1 cellular context compared by ENCODE assay signal in genomic region chr5:136444099-136444498, GRCh38.
DNase-seq lines count a peak whose midpoint lies in the region.
"Not testable (repeated sequence)": the region's sequence is repeated elsewhere in the genome, so short reads cannot be mapped to it uniquely, and the experiment has no call there.

No MANE protein-coding gene starts in this region.

- H3K18ac ChIP-seq in mesenchymal stem cell (ENCODE audit: low read depth in 1 of 2, low read length in 2 of 2), result not testable (repeated sequence)

- not testable (repeated sequence) for H3K14ac ChIP-seq in mesenchymal stem cell (ENCODE audit: low read length in 2 of 2)

- H3K27ac ChIP-seq in mesenchymal stem cell (ENCODE audit: low read length, poor library complexity, severe bottlenecking), result not testable (repeated sequence)

- not testable (repeated sequence) for H2AFZ ChIP-seq in mesenchymal stem cell (ENCODE audit: low read depth, low read length)

- H3K79me1 ChIP-seq in mesenchymal stem cell (replicated peaks; ENCODE audit: low read length, poor library complexity, severe bottlenecking), result not testable (repeated sequence)

- 89% methylated on average over 12 of the region's 12 CpGs for WGBS in mesenchymal stem cell

- not testable (repeated sequence) for H3K27me3 ChIP-seq in mesenchymal stem cell (ENCODE audit: control insufficient read depth in 1 of 2, insufficient read depth in 1 of 2, low read length in 2 of 2)

- not testable (repeated sequence) for H3K9ac ChIP-seq in mesenchymal stem cell (ENCODE audit: low read length)

- not testable (repeated sequence) for H3K4me3 ChIP-seq in mesenchymal stem cell (ENCODE audit: insufficient read depth in 1 of 2, low read depth in 1 of 2, low read length in 2 of 2)

- H2BK12ac ChIP-seq in mesenchymal stem cell (ENCODE audit: low read length in 2 of 2), result not testable (repeated sequence)

- H3K4me2 ChIP-seq in mesenchymal stem cell (ENCODE audit: low read length, poor library complexity, severe bottlenecking), result not testable (repeated sequence)

- not testable (repeated sequence) for H3K9me3 ChIP-seq in mesenchymal stem cell (ENCODE audit: control insufficient read depth, low read length)

- DNase-seq in mesenchymal stem cell, result not testable (repeated sequence)

- not testable (repeated sequence) for H3K23ac ChIP-seq in mesenchymal stem cell (ENCODE audit: low read length in 2 of 2)

- H3K4ac ChIP-seq in mesenchymal stem cell (ENCODE audit: low read depth in 1 of 2, low read length in 2 of 2), result not testable (repeated sequence)

- not testable (repeated sequence) for H4K8ac ChIP-seq in mesenchymal stem cell (ENCODE audit: low read length)

- peak overlapping the region; percentile 27 for H4K91ac ChIP-seq in mesenchymal stem cell (ENCODE audit: low read length)

- not testable (repeated sequence) for H2BK120ac ChIP-seq in mesenchymal stem cell (ENCODE audit: low read depth, low read length)

- H2AK5ac ChIP-seq in mesenchymal stem cell (ENCODE audit: low read length, severe bottlenecking), result not testable (repeated sequence)

- not testable (repeated sequence) for H3K36me3 ChIP-seq in mesenchymal stem cell (ENCODE audit: control insufficient read depth in 1 of 2, insufficient read depth in 2 of 2, low read depth in 1 of 2, low read length in 2 of 2)

- H2BK5ac ChIP-seq in mesenchymal stem cell (ENCODE audit: low read depth, low read length, poor library complexity, severe bottlenecking), result not testable (repeated sequence)

- H3K4me1 ChIP-seq in mesenchymal stem cell (ENCODE audit: control insufficient read depth, insufficient read depth, low read depth, low read length), result not testable (repeated sequence)

- not testable (repeated sequence) for H2BK15ac ChIP-seq in mesenchymal stem cell (ENCODE audit: low read depth, poor library complexity, severe bottlenecking)
